In the genomic region with DNA sequence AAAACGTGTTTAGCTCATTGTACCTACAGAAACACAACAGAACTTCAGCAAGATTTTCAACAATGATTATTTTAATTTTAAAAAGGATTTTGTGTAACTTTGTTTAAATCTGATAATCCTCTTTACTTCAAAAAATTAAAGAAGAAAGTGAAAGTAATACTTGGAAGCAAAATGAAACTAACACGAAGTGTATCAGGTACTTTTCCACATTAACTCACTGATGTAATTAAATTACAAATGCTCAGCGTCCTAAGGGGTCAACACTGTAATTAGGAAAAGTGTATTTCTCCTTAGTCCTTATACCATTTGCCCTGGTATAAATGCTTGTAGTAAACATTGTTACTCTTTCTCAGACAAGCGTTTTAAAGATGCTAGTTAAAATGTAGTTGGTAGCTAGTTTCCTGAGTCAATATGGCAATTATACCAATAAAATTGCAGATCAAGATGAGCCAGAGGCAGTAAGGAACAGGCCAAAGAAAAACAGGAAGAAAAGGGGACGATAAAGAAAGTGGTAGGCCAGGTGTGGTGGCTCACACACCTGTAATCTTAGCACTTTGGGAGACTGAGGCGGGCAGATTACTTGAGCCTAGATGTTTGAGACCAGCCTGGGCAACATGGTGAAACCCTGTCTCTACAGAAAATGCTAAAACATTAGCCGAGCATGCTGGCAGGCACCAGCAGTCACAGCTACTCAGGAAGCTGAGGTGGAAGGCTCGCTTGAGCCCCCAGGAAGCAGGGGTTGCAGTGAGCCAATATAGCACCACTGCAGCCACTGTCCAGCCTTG, we compare ENCODE assay signal across 8 cellular contexts.
DNase-seq lines count a peak whose midpoint lies in the region; ATAC-seq and TF ChIP-seq lines count a peak whose summit lies in the region.

No MANE protein-coding gene starts in this region.

- under 1% methylated on average over 5 of the region's 8 CpGs for whole genome bisulfite sequencing in right lobe of liver (ENCODE audit: insufficient coverage, low coverage, low lambda C conversion rate, missing lambda C conversion rate)

- H3K27me3 Mint-ChIP-seq in activated CD4-positive, alpha-beta T cell treated with anti-CD3 and anti-CD28 coated beads, Interleukin-2, amount 10 ng/mL, durations not matched to agents 7 days and 5 days = no peaks in the 10 kb centered on the region
- no peaks in the 10 kb centered on the region for H3K27me3 Mint-ChIP-seq in activated CD8-positive, alpha-beta T cell treated with anti-CD3 and anti-CD28 coated beads, Interleukin-2, amount 10 ng/mL, durations not matched to agents 7 days and 5 days (ENCODE audit: low read depth)

- POLR2A ChIA-PET in activated CD4-positive, alpha-beta T cell treated with anti-CD3 and anti-CD28 coated beads, Interleukin-2, amount 10 ng/mL, durations not matched to agents 7 days and 5 days (lab: Charles Lee) = interaction anchor here (0.6 kb wide), 1 partner anchor 17 kb away, joined by 3 read pairs; no protein-coding TSS in a partner anchor
- POLR2A ChIA-PET in activated CD8-positive, alpha-beta T cell treated with anti-CD3 and anti-CD28 coated beads, Interleukin-2, amount 10 ng/mL, durations not matched to agents 7 days and 5 days (lab: Charles Lee) = no interaction called here

- no peaks in the 10 kb centered on the region for H3K9me3 ChIP-seq in right lobe of liver

- H3K27ac Mint-ChIP-seq in activated CD4-positive, alpha-beta T cell treated with anti-CD3 and anti-CD28 coated beads, Interleukin-2, amount 10 ng/mL, durations not matched to agents 7 days and 5 days = peak overlapping the region; percentile 95
- H3K27ac Mint-ChIP-seq in activated CD8-positive, alpha-beta T cell treated with anti-CD3 and anti-CD28 coated beads, Interleukin-2, amount 10 ng/mL, durations not matched to agents 7 days and 5 days = peak overlapping the region; percentile 93

- no peaks in the 10 kb centered on the region for H3K36me3 ChIP-seq in right lobe of liver

- ATAC-seq in HG03064 (IDR thresholded peaks at IDR 0.05; ENCODE audit: low read depth, unreplicated experiment) (peak; percentile 53), right lobe of liver (peak; percentile 63 to 83 (median 68))
- ATAC-seq in activated CD8-positive, alpha-beta T cell treated with anti-CD3 and anti-CD28 coated beads, Interleukin-2, amount 10 ng/mL, durations not matched to agents 7 days and 5 days = peak; percentile 47

- CTCF ChIA-PET in activated CD4-positive, alpha-beta T cell treated with anti-CD3 and anti-CD28 coated beads, Interleukin-2, amount 10 ng/mL, durations not matched to agents 7 days and 5 days (lab: Charles Lee) = interaction anchor here (0.6 kb wide), 1 partner anchor 11 kb away, joined by 3 read pairs; no protein-coding TSS in a partner anchor
- CTCF ChIA-PET in activated CD8-positive, alpha-beta T cell treated with anti-CD3 and anti-CD28 coated beads, Interleukin-2, amount 10 ng/mL, durations not matched to agents 7 days and 5 days (lab: Charles Lee) = interaction anchor here (1.0 to 1.6 kb wide), 3 partner anchors 9 to 801 kb away, joined by 4 to 7 read pairs (median 4); no protein-coding TSS in a partner anchor

- no peaks in the 10 kb centered on the region for H3K27me3 ChIP-seq in right lobe of liver

- H3K4me3 ChIP-seq in right lobe of liver = peak overlapping the region; percentile 13 to 53 (median 42)

- intact Hi-C loops in right lobe of liver (cut with DNase I) = no loop called here

- H3K4me1 Mint-ChIP-seq in activated CD4-positive, alpha-beta T cell treated with anti-CD3 and anti-CD28 coated beads, Interleukin-2, amount 10 ng/mL, durations not matched to agents 7 days and 5 days = peaks cover 35% of the 10 kb centered on the region
- H3K4me1 Mint-ChIP-seq in activated CD8-positive, alpha-beta T cell treated with anti-CD3 and anti-CD28 coated beads, Interleukin-2, amount 10 ng/mL, durations not matched to agents 7 days and 5 days (ENCODE audit: low read depth) = peaks cover 28% of the 10 kb centered on the region

- peak overlapping the region; percentile 77 to 85 (median 79) for H3K27ac ChIP-seq in right lobe of liver

- TF ChIP-seq POLR2A in right lobe of liver (IDR thresholded peaks at IDR 0.05) = no peak

- H3K4me1 ChIP-seq in right lobe of liver = peaks cover 0 to 13% (median 3%) of the 10 kb centered on the region in 4 donors

- no peaks in the 10 kb centered on the region for H3K36me3 Mint-ChIP-seq in activated CD4-positive, alpha-beta T cell treated with anti-CD3 and anti-CD28 coated beads, Interleukin-2, amount 10 ng/mL, durations not matched to agents 7 days and 5 days (ENCODE audit: low read depth)
- peaks cover 2% of the 10 kb centered on the region for H3K36me3 Mint-ChIP-seq in activated CD8-positive, alpha-beta T cell treated with anti-CD3 and anti-CD28 coated beads, Interleukin-2, amount 10 ng/mL, durations not matched to agents 7 days and 5 days (ENCODE audit: low read depth)

- no peak for TF ChIP-seq CTCF in right lobe of liver (IDR thresholded peaks at IDR 0.05)

- peak overlapping the region; percentile 59 for H3K4me3 Mint-ChIP-seq in activated CD4-positive, alpha-beta T cell treated with anti-CD3 and anti-CD28 coated beads, Interleukin-2, amount 10 ng/mL, durations not matched to agents 7 days and 5 days
- H3K4me3 Mint-ChIP-seq in activated CD8-positive, alpha-beta T cell treated with anti-CD3 and anti-CD28 coated beads, Interleukin-2, amount 10 ng/mL, durations not matched to agents 7 days and 5 days = peak overlapping the region; percentile 75

- DNase-seq in activated CD4-positive, alpha-beta T cell treated with anti-CD3 and anti-CD28 coated beads, Interleukin-2, amount 10 ng/mL, durations not matched to agents 7 days and 5 days = peak; percentile 8
- DNase-seq in activated CD4-positive, alpha-beta T cell treated with anti-CD3 and anti-CD28 coated beads, Interleukin-2, amount 50 U/mL, for 48 hours = no peak
- DNase-seq in activated CD8-positive, alpha-beta T cell treated with anti-CD3 and anti-CD28 coated beads, Interleukin-2, amount 10 ng/mL, durations not matched to agents 7 days and 5 days = peak; percentile 33
- DNase-seq in right lobe of liver (no peak), DMS79 (lab: John Stamatoyannopoulos, UW) (no peak), iPS-NIHi7 (ENCODE audit: extremely low spot score) (no peak), SHP77 (lab: John Stamatoyannopoulos, UW) (no peak)

- no peaks in the 10 kb centered on the region for H3K9me3 Mint-ChIP-seq in activated CD4-positive, alpha-beta T cell treated with anti-CD3 and anti-CD28 coated beads, Interleukin-2, amount 10 ng/mL, durations not matched to agents 7 days and 5 days
- H3K9me3 Mint-ChIP-seq in activated CD8-positive, alpha-beta T cell treated with anti-CD3 and anti-CD28 coated beads, Interleukin-2, amount 10 ng/mL, durations not matched to agents 7 days and 5 days (ENCODE audit: insufficient read depth) = no peaks in the 10 kb centered on the region

Comparison
In these comparisons a context has a peak if more than half of its experiments do, and no peak if none do; other contexts are left out.
1. DNase-seq: peak in activated CD4-positive, alpha-beta T cell treated with anti-CD3 and anti-CD28 coated beads, Interleukin-2, amount 10 ng/mL, durations not matched to agents 7 days and 5 days (single experiment) and activated CD8-positive, alpha-beta T cell treated with anti-CD3 and anti-CD28 coated beads, Interleukin-2, amount 10 ng/mL, durations not matched to agents 7 days and 5 days (single experiment); none in activated CD4-positive, alpha-beta T cell treated with anti-CD3 and anti-CD28 coated beads, Interleukin-2, amount 50 U/mL, for 48 hours (0 of 2), right lobe of liver (0 of 3), DMS79 (single experiment), iPS-NIHi7 (single experiment) and SHP77 (0 of 2).
2. Peak in every context shown above with its lines, with median percentiles within 50 percentile points of each other: ATAC-seq.